Comparison of ENCODE assay signal across 2 cellular contexts in the genomic region with DNA sequence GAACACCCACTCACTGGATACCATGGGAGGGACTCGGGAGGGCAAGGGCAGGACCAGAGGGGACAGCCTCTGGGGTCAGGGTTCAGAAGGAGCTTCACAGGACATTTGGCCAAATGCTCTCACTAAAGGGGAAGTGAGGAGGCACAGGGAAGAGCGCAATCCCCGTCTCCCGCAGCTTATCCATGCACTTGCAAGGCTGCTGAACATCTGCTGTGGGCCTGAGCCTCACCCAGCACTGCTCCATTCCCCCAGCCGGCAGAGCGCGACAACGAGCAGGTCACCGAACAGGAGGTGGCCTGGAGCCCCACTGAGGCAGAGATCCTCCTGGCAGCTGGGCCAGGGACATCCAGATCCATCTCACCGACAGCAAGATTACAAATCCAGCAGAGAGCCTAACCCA.
TF ChIP-seq lines count a peak whose summit lies in the region.

No MANE protein-coding gene starts in this region.

TF ChIP-seq in liver, 16 proteins besides CTCF, POLR2A, EP300 and RAD21:
- TF ChIP-seq MAX (IDR thresholded peaks at IDR 0.05) (no peak), HNF4A (conservative IDR thresholded peaks at IDR 0.05) (peak; percentile 13 to 37)

TF ChIP-seq in HepG2, 621 proteins besides CTCF, POLR2A, EP300 and RAD21:
- TF ChIP-seq CCDC6 (CRISPR knock-in tag; IDR thresholded peaks at IDR 0.05), result no peak
- TF ChIP-seq ZNF460 (CRISPR knock-in tag; IDR thresholded peaks at IDR 0.05; ENCODE audit: borderline replicate concordance), result no peak
- no peak for TF ChIP-seq KDM4B (CRISPR knock-in tag; IDR thresholded peaks at IDR 0.05)
- no peak for TF ChIP-seq ZFY (CRISPR knock-in tag; IDR thresholded peaks at IDR 0.05)
- TF ChIP-seq MXD3 (CRISPR knock-in tag; IDR thresholded peaks at IDR 0.05), result no peak
- no peak for TF ChIP-seq ZNF557 (CRISPR knock-in tag; IDR thresholded peaks at IDR 0.05)
